33 cellular contexts compared by ENCODE assay signal in the genomic region with DNA sequence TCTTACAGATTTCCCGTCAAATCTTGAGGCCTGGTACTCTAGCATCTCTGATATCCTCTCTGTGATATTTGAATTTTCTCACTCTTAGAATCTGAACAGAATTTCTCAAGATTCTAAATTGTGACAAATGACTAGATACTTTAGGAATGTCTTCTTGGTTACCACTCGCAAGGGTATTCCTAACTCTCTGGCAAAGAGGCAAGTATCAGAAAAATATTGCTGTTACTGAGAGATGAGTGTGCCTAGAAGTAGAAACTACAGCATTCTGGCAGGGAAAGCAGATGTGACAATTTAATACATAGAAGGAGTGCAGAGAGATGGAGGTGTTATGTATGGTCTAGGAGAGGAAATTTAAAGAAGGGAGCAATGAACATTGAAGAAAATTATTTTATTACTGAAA.
DNase-seq lines count a peak whose midpoint lies in the region; ATAC-seq and TF ChIP-seq lines count a peak whose summit lies in the region.
"Had no signal": no experiment of that assay in that cellular context is flagged by ENCODE, and none has a peak within 500 bp of the region (broad histone marks: within the 10 kb centered on the region; RNA-seq: fewer than 3 reads in every experiment).

No MANE protein-coding gene starts in this region.

- ATAC-seq in GM21825 (IDR thresholded peaks at IDR 0.05; ENCODE audit: unreplicated experiment) (no peak), heart left ventricle (no peak)
- ATAC-seq: A549; activated T-cell treated with anti-CD3 and anti-CD28 coated beads, Interleukin-2, amount 50 U/mL, for 4 hours; esophagus mucosa; left ventricle myocardium superior; naive thymus-derived CD8-positive, alpha-beta T cell; Panc1; WTC11 had no signal

- H3K4me1 ChIP-seq in heart left ventricle = peaks cover 0 to 3% (median 0%) of the 10 kb centered on the region in 12 donors
- H3K4me1 ChIP-seq: BLaER1 treated with 17β-estradiol and CSF1 and Interleukin-3, amounts not matched to agents 10 nM and 100 nM; breast epithelium; tibial nerve had no signal

- H3K36me3 ChIP-seq in heart left ventricle = no peaks in the 10 kb centered on the region
- H3K36me3 ChIP-seq: BLaER1 treated with 17β-estradiol and CSF1 and Interleukin-3, amounts not matched to agents 10 nM and 100 nM; breast epithelium; stomach; tibial nerve had no signal

- no peak for TF ChIP-seq CTCF in choroid plexus epithelial cell (conservative IDR thresholded peaks at IDR 0.05; ENCODE audit: low read depth, low read length)
- TF ChIP-seq CTCF in heart left ventricle (IDR thresholded peaks at IDR 0.05) = no peak

- peak; percentile 56 for DNase-seq in AG20443 (ENCODE audit: low spot score)
- peak; percentile 59 for DNase-seq in LHCN-M2 (ENCODE audit: low read depth)
- peak; percentile 69 for DNase-seq in choroid plexus epithelial cell (ENCODE audit: low read depth)
- peak; percentile 9 for DNase-seq in kidney tubule cell (ENCODE audit: low spot score)
- DNase-seq in NCI-H2081 treated with DMSO at 0.1 percent for 48 hours (lab: John Stamatoyannopoulos, UW) = no peak
- no peak for DNase-seq in heart left ventricle
- no peak for DNase-seq in COLO668 (lab: John Stamatoyannopoulos, UW; ENCODE audit: unreplicated experiment)
- DNase-seq: activated CD4-positive, alpha-beta T cell treated with anti-CD3 and anti-CD28 coated beads, Interleukin-2, amount 10 ng/mL, durations not matched to agents 7 days and 5 days; activated T-cell treated with anti-CD3 and anti-CD28 coated beads, Interleukin-2, amount 50 U/mL, for 4 hours; COR-L47; cortex of kidney; islet precursor cell; left ventricle myocardium superior; naive thymus-derived CD8-positive, alpha-beta T cell; NCI-H1048; NCI-H187; NCI-H2171 treated with DMSO at 0.1 percent for 48 hours; NCI-H524 treated with DMSO at 0.1 percent for 48 hours; NK-92 treated with Interleukin-12 subunit alpha and Interleukin-12 subunit beta, amount 100 ng/mL, for 24 hours; nucleus accumbens; SHP77 treated with DMSO at 0.1 percent for 48 hours; stomach; SW 1271; T-helper 9 cell had no signal

- 44 to 97% (median 84%) methylated on average over 2 of the region's 2 CpGs for WGBS in heart left ventricle, 4 donors

- no peaks in the 10 kb centered on the region for H3K27me3 ChIP-seq in heart left ventricle
- H3K27me3 ChIP-seq: BLaER1 treated with 17β-estradiol and CSF1 and Interleukin-3, amounts not matched to agents 10 nM and 100 nM; breast epithelium; stomach; tibial nerve had no signal

- no peak for TF ChIP-seq POLR2A in heart left ventricle (IDR thresholded peaks at IDR 0.05)

- H3K9me3 ChIP-seq in heart left ventricle = no peaks in the 10 kb centered on the region
- H3K9me3 ChIP-seq: A549; BLaER1 treated with 17β-estradiol and CSF1 and Interleukin-3, amounts not matched to agents 10 nM and 100 nM; breast epithelium; stomach; tibial nerve had no signal

- no peak overlapping the region for H3K27ac ChIP-seq in heart left ventricle
- H3K27ac ChIP-seq: A549; BLaER1 treated with 17β-estradiol and CSF1 and Interleukin-3, amounts not matched to agents 10 nM and 100 nM; breast epithelium; skin epidermis; stomach; tibial nerve had no signal

- H3K4me3 ChIP-seq in choroid plexus epithelial cell (ENCODE audit: low read depth, low read length) (no peak overlapping the region), heart left ventricle (no peak overlapping the region)
- H3K4me3 ChIP-seq: A549; BLaER1 treated with 17β-estradiol and CSF1 and Interleukin-3, amounts not matched to agents 10 nM and 100 nM; breast epithelium; skin epidermis; stomach; tibial nerve had no signal

- intact Hi-C loops in heart left ventricle (cut with DNase I) = no loop called here

Comparison
In these comparisons a context has a peak if more than half of its experiments do, and no peak if none do; other contexts are left out.
1. DNase-seq: peak in AG20443 (single experiment), LHCN-M2 (single experiment), choroid plexus epithelial cell (single experiment) and kidney tubule cell (single experiment); none in NCI-H2081 treated with DMSO at 0.1 percent for 48 hours (single experiment), heart left ventricle (0 of 5) and COLO668 (single experiment).